Comparison of ENCODE assay signal across 8 cellular contexts in genomic region chrX:121579016-121579760, GRCh38.
DNase-seq lines count a peak whose midpoint lies in the region; ATAC-seq, FAIRE-seq and TF ChIP-seq lines count a peak whose summit lies in the region.

No MANE protein-coding gene starts in this region.

- intact Hi-C loops in activated CD4-positive, alpha-beta T cell treated with anti-CD3 and anti-CD28 coated beads for 36 hours (cut with DNase I, micrococcal nuclease) = loop anchor here (1.0 to 5.0 kb wide), 5 partner anchors 270 to 1082 kb away; no protein-coding TSS in a partner anchor

- H3K27me3 ChIP-seq in BE2C = no peaks in the 10 kb centered on the region

- no peaks in the 10 kb centered on the region for H3K36me3 Mint-ChIP-seq in activated CD4-positive, alpha-beta T cell treated with anti-CD3 and anti-CD28 coated beads for 36 hours (ENCODE audit: low read depth)

- no peak overlapping the region for H3K4me3 ChIP-seq in fibroblast of mammary gland (ENCODE audit: control insufficient read depth, low read depth, low read length)
- H3K4me3 ChIP-seq in BE2C (ENCODE audit: low read depth, low read length) = no peak overlapping the region

- H3K4me1 Mint-ChIP-seq in activated CD4-positive, alpha-beta T cell treated with anti-CD3 and anti-CD28 coated beads for 36 hours = peaks cover 10% of the 10 kb centered on the region

- no peak overlapping the region for H3K4me3 Mint-ChIP-seq in activated CD4-positive, alpha-beta T cell treated with anti-CD3 and anti-CD28 coated beads for 36 hours

- peak; percentile 43 for DNase-seq in activated CD4-positive, alpha-beta T cell treated with anti-CD3 and anti-CD28 coated beads for 36 hours
- no peak for DNase-seq in activated CD4-positive, alpha-beta T cell treated with anti-CD3 and anti-CD28 coated beads for 4 hours
- DNase-seq in H54 (ENCODE audit: insufficient read length, low spot score) (no peak), NCI-H82 treated with DMSO at 0.1 percent for 48 hours (lab: John Stamatoyannopoulos, UW; ENCODE audit: unreplicated experiment) (peak; percentile 32), fibroblast of mammary gland (ENCODE audit: low read depth) (peak; percentile 53), putamen (ENCODE audit: low spot score) (no peak), BE2C (no peak)

- no peaks in the 10 kb centered on the region for H3K9me3 ChIP-seq in BE2C

- H3K27me3 Mint-ChIP-seq in activated CD4-positive, alpha-beta T cell treated with anti-CD3 and anti-CD28 coated beads for 36 hours = no peaks in the 10 kb centered on the region

- no peaks in the 10 kb centered on the region for H3K4me1 ChIP-seq in BE2C

- peaks cover 1% of the 10 kb centered on the region for H3K9me3 Mint-ChIP-seq in activated CD4-positive, alpha-beta T cell treated with anti-CD3 and anti-CD28 coated beads for 36 hours (ENCODE audit: low read depth)

- POLR2A ChIA-PET in activated CD4-positive, alpha-beta T cell treated with anti-CD3 and anti-CD28 coated beads for 36 hours (lab: Charles Lee) = interaction anchor here (0.6 kb wide), 1 partner anchor 730 kb away, joined by 4 read pairs; no protein-coding TSS in a partner anchor

- no peaks in the 10 kb centered on the region for H3K36me3 ChIP-seq in BE2C

- peak; percentile 48 for TF ChIP-seq CTCF in fibroblast of mammary gland (conservative IDR thresholded peaks at IDR 0.05; ENCODE audit: control insufficient read depth, insufficient read depth, low read depth, low read length)
- no peak for TF ChIP-seq CTCF in BE2C (IDR thresholded peaks at IDR 0.05; ENCODE audit: low read depth, low read length)

- ATAC-seq in activated CD4-positive, alpha-beta T cell treated with anti-CD3 and anti-CD28 coated beads for 36 hours = peak; percentile 64
- ATAC-seq in HG03565 (IDR thresholded peaks at IDR 0.05; ENCODE audit: unreplicated experiment) = no peak

- FAIRE-seq in H54 (lab: Jason Lieb, UNC) = peak; percentile 73

- H3K27ac Mint-ChIP-seq in activated CD4-positive, alpha-beta T cell treated with anti-CD3 and anti-CD28 coated beads for 36 hours = no peak overlapping the region

- no peak for TF ChIP-seq POLR2A in H54 (IDR thresholded peaks at IDR 0.05; ENCODE audit: low read depth, low read length)

- CTCF ChIA-PET in activated CD4-positive, alpha-beta T cell treated with anti-CD3 and anti-CD28 coated beads for 36 hours (lab: Charles Lee) = interaction anchor here (0.6 kb wide), 2 partner anchors 74 to 213 kb away, joined by 3 to 4 read pairs; no protein-coding TSS in a partner anchor

Comparison
In these comparisons a context has a peak if more than half of its experiments do, and no peak if none do; other contexts are left out.
1. DNase-seq: peak in activated CD4-positive, alpha-beta T cell treated with anti-CD3 and anti-CD28 coated beads for 36 hours (single experiment), NCI-H82 treated with DMSO at 0.1 percent for 48 hours (single experiment) and fibroblast of mammary gland (single experiment); none in activated CD4-positive, alpha-beta T cell treated with anti-CD3 and anti-CD28 coated beads for 4 hours (0 of 2), H54 (single experiment), putamen (single experiment) and BE2C (single experiment).